1 cellular context compared by ENCODE assay signal in the genomic region with DNA sequence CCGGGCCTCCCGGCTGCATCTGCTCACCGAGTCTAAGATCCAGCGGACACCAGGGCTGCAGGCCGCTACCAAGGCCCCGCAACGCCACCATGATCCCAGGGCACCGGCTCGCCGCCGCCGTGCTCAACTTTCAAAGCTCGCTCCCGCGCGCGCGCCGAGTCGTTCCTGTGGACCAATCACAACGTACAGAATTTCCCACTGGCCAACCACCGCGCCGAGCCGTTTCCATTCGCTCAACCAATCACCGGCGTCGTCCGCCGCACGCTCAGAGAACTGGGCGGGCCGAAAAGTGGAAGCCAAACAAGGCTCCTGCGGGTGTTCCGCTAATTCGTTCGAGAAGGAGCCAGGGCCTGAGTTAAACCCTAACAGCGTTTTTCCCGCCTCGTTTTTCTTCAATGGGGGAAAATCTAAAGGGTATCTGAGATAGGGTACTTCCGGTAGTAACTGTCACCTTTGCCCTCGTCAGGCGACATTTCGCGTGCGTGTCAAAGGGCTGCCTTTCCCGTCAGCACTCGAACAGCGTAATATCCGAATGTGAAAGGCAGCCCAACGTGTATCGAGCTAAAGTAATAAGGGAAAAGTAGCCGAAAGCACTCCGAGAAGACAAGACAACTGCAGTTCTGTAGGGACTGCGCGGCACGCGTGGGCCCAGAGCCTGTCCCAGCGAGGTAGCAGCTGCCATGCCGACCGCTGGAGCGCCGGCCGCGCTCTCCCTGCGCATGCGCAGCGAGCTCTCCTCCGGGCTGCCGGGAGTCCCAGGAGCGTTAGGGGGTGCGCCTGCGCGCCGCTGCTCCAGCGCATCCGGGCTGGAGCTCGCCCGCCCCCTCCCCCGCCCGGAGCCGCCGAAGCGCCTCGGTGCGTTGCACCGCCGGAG.
TF ChIP-seq lines count a peak whose summit lies in the region.

A gene with protein sequence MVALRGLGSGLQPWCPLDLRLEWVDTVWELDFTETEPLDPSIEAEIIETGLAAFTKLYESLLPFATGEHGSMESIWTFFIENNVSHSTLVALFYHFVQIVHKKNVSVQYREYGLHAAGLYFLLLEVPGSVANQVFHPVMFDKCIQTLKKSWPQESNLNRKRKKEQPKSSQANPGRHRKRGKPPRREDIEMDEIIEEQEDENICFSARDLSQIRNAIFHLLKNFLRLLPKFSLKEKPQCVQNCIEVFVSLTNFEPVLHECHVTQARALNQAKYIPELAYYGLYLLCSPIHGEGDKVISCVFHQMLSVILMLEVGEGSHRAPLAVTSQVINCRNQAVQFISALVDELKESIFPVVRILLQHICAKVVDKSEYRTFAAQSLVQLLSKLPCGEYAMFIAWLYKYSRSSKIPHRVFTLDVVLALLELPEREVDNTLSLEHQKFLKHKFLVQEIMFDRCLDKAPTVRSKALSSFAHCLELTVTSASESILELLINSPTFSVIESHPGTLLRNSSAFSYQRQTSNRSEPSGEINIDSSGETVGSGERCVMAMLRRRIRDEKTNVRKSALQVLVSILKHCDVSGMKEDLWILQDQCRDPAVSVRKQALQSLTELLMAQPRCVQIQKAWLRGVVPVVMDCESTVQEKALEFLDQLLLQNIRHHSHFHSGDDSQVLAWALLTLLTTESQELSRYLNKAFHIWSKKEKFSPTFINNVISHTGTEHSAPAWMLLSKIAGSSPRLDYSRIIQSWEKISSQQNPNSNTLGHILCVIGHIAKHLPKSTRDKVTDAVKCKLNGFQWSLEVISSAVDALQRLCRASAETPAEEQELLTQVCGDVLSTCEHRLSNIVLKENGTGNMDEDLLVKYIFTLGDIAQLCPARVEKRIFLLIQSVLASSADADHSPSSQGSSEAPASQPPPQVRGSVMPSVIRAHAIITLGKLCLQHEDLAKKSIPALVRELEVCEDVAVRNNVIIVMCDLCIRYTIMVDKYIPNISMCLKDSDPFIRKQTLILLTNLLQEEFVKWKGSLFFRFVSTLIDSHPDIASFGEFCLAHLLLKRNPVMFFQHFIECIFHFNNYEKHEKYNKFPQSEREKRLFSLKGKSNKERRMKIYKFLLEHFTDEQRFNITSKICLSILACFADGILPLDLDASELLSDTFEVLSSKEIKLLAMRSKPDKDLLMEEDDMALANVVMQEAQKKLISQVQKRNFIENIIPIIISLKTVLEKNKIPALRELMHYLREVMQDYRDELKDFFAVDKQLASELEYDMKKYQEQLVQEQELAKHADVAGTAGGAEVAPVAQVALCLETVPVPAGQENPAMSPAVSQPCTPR (N-terminal part only) (minus strand): TSS at position 132 of the 874 bp plus-strand sequence. CDS start 41 bp downstream, at position 91.
A gene (plus strand): TSS at position 836 of the 874 bp plus-strand sequence. CDS start 452 bp downstream, outside the sequence.

TF ChIP-seq in HepG2, 621 proteins besides CTCF, POLR2A, EP300 and RAD21 (continues in another document):
- TF ChIP-seq ZSCAN9 (CRISPR knock-in tag; IDR thresholded peaks at IDR 0.05; ENCODE audit: borderline replicate concordance) (peak; percentile 74; the same call in 1 of the 2 replicates), ZNF781 (CRISPR knock-in tag; IDR thresholded peaks at IDR 0.05; ENCODE audit: borderline replicate concordance, not compliant biosample characterization) (peak; percentile 89), RBM22 (optimal IDR thresholded peaks at IDR 0.05; ENCODE audit: low read length) (peak; percentile 20), DNMT3B (CRISPR knock-in tag; conservative IDR thresholded peaks at IDR 0.05) (peak; percentile 35; the same call in 1 of the 2 replicates), ZFP1 (CRISPR knock-in tag; IDR thresholded peaks at IDR 0.05) (peak; percentile 52), HNF4A (CRISPR knock-in tag; IDR thresholded peaks at IDR 0.05) (no peak; the same call in 1 of the 2 replicates), IRF2 (CRISPR knock-in tag; IDR thresholded peaks at IDR 0.05) (no peak), CC2D1A (CRISPR knock-in tag; IDR thresholded peaks at IDR 0.05) (no peak), HNRNPLL (IDR thresholded peaks at IDR 0.05; ENCODE audit: low read depth, low read length, poor library complexity, severe bottlenecking) (peak; percentile 45), GFI1 (CRISPR knock-in tag; IDR thresholded peaks at IDR 0.05; ENCODE audit: borderline replicate concordance) (no peak; the same call in 1 of the 2 replicates), ZNF33B (CRISPR knock-in tag; IDR thresholded peaks at IDR 0.05) (peak; percentile 65; the same call in 1 of the 2 replicates), ZBTB3 (CRISPR knock-in tag; IDR thresholded peaks at IDR 0.05; ENCODE audit: borderline replicate concordance, low read depth) (no peak), ZNF431 (CRISPR knock-in tag; IDR thresholded peaks at IDR 0.05; ENCODE audit: borderline replicate concordance, low read depth) (0 out of 2 replicates have a peak, but pooled peaks have one; percentile 39), MEF2D (CRISPR knock-in tag; IDR thresholded peaks at IDR 0.05) (peak; percentile 68), ZNF230 (CRISPR knock-in tag; IDR thresholded peaks at IDR 0.05) (peak; percentile 63; the same call in 1 of the 2 replicates), CREB1 (IDR thresholded peaks at IDR 0.05) (peak; percentile 64), CREB1 (CRISPR knock-in tag; IDR thresholded peaks at IDR 0.05) (no peak), ZNF589 (CRISPR knock-in tag; conservative IDR thresholded peaks at IDR 0.05) (peak; percentile 79), ZNF83 (CRISPR knock-in tag; IDR thresholded peaks at IDR 0.05; ENCODE audit: borderline replicate concordance) (no peak), GATAD1 (CRISPR knock-in tag; IDR thresholded peaks at IDR 0.05) (peak; percentile 87), SALL2 (CRISPR knock-in tag; IDR thresholded peaks at IDR 0.05) (0 out of 2 replicates have a peak, but pooled peaks have one; percentile 47), BRCA1 (CRISPR knock-in tag; IDR thresholded peaks at IDR 0.05) (no peak)
- TF ChIP-seq, protein P1, sequence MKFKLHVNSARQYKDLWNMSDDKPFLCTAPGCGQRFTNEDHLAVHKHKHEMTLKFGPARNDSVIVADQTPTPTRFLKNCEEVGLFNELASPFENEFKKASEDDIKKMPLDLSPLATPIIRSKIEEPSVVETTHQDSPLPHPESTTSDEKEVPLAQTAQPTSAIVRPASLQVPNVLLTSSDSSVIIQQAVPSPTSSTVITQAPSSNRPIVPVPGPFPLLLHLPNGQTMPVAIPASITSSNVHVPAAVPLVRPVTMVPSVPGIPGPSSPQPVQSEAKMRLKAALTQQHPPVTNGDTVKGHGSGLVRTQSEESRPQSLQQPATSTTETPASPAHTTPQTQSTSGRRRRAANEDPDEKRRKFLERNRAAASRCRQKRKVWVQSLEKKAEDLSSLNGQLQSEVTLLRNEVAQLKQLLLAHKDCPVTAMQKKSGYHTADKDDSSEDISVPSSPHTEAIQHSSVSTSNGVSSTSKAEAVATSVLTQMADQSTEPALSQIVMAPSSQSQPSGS (CRISPR knock-in tag; IDR thresholded peaks at IDR 0.05) = 0 out of 2 replicates have a peak, but pooled peaks have one; percentile 40
- TF ChIP-seq, protein P2, sequence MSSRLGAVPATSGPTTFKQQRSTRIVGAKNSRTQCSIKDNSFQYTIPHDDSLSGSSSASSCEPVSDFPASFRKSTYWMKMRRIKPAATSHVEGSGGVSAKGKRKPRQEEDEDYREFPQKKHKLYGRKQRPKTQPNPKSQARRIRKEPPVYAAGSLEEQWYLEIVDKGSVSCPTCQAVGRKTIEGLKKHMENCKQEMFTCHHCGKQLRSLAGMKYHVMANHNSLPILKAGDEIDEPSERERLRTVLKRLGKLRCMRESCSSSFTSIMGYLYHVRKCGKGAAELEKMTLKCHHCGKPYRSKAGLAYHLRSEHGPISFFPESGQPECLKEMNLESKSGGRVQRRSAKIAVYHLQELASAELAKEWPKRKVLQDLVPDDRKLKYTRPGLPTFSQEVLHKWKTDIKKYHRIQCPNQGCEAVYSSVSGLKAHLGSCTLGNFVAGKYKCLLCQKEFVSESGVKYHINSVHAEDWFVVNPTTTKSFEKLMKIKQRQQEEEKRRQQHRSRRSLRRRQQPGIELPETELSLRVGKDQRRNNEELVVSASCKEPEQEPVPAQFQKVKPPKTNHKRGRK (CRISPR knock-in tag; IDR thresholded peaks at IDR 0.05) = no peak
- TF ChIP-seq, protein P3, sequence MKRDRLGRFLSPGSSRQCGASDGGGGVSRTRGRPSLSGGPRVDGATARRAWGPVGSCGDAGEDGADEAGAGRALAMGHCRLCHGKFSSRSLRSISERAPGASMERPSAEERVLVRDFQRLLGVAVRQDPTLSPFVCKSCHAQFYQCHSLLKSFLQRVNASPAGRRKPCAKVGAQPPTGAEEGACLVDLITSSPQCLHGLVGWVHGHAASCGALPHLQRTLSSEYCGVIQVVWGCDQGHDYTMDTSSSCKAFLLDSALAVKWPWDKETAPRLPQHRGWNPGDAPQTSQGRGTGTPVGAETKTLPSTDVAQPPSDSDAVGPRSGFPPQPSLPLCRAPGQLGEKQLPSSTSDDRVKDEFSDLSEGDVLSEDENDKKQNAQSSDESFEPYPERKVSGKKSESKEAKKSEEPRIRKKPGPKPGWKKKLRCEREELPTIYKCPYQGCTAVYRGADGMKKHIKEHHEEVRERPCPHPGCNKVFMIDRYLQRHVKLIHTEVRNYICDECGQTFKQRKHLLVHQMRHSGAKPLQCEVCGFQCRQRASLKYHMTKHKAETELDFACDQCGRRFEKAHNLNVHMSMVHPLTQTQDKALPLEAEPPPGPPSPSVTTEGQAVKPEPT (CRISPR knock-in tag; IDR thresholded peaks at IDR 0.05; ENCODE audit: low read depth) = no peak
- TF ChIP-seq, protein P4, sequence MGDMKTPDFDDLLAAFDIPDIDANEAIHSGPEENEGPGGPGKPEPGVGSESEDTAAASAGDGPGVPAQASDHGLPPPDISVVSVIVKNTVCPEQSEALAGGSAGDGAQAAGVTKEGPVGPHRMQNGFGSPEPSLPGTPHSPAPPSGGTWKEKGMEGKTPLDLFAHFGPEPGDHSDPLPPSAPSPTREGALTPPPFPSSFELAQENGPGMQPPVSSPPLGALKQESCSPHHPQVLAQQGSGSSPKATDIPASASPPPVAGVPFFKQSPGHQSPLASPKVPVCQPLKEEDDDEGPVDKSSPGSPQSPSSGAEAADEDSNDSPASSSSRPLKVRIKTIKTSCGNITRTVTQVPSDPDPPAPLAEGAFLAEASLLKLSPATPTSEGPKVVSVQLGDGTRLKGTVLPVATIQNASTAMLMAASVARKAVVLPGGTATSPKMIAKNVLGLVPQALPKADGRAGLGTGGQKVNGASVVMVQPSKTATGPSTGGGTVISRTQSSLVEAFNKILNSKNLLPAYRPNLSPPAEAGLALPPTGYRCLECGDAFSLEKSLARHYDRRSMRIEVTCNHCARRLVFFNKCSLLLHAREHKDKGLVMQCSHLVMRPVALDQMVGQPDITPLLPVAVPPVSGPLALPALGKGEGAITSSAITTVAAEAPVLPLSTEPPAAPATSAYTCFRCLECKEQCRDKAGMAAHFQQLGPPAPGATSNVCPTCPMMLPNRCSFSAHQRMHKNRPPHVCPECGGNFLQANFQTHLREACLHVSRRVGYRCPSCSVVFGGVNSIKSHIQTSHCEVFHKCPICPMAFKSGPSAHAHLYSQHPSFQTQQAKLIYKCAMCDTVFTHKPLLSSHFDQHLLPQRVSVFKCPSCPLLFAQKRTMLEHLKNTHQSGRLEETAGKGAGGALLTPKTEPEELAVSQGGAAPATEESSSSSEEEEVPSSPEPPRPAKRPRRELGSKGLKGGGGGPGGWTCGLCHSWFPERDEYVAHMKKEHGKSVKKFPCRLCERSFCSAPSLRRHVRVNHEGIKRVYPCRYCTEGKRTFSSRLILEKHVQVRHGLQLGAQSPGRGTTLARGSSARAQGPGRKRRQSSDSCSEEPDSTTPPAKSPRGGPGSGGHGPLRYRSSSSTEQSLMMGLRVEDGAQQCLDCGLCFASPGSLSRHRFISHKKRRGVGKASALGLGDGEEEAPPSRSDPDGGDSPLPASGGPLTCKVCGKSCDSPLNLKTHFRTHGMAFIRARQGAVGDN (CRISPR knock-in tag; IDR thresholded peaks at IDR 0.05) = peak; percentile 92
- TF ChIP-seq, protein P5, sequence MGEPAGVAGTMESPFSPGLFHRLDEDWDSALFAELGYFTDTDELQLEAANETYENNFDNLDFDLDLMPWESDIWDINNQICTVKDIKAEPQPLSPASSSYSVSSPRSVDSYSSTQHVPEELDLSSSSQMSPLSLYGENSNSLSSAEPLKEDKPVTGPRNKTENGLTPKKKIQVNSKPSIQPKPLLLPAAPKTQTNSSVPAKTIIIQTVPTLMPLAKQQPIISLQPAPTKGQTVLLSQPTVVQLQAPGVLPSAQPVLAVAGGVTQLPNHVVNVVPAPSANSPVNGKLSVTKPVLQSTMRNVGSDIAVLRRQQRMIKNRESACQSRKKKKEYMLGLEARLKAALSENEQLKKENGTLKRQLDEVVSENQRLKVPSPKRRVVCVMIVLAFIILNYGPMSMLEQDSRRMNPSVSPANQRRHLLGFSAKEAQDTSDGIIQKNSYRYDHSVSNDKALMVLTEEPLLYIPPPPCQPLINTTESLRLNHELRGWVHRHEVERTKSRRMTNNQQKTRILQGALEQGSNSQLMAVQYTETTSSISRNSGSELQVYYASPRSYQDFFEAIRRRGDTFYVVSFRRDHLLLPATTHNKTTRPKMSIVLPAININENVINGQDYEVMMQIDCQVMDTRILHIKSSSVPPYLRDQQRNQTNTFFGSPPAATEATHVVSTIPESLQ (CRISPR knock-in tag; conservative IDR thresholded peaks at IDR 0.05) = no peak; the same call in 1 of the 2 replicates
- TF ChIP-seq, protein P6, sequence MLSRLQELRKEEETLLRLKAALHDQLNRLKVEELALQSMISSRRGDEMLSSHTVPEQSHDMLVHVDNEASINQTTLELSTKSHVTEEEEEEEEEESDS (CRISPR knock-in tag; IDR thresholded peaks at IDR 0.05; ENCODE audit: borderline replicate concordance) = peak; percentile 84
- TF ChIP-seq, protein P7, sequence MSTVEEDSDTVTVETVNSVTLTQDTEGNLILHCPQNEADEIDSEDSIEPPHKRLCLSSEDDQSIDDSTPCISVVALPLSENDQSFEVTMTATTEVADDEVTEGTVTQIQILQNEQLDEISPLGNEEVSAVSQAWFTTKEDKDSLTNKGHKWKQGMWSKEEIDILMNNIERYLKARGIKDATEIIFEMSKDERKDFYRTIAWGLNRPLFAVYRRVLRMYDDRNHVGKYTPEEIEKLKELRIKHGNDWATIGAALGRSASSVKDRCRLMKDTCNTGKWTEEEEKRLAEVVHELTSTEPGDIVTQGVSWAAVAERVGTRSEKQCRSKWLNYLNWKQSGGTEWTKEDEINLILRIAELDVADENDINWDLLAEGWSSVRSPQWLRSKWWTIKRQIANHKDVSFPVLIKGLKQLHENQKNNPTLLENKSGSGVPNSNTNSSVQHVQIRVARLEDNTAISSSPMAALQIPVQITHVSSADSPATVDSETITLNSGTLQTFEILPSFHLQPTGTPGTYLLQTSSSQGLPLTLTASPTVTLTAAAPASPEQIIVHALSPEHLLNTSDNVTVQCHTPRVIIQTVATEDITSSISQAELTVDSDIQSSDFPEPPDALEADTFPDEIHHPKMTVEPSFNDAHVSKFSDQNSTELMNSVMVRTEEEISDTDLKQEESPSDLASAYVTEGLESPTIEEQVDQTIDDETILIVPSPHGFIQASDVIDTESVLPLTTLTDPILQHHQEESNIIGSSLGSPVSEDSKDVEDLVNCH (CRISPR knock-in tag; IDR thresholded peaks at IDR 0.05) = no peak
- TF ChIP-seq, protein P8, sequence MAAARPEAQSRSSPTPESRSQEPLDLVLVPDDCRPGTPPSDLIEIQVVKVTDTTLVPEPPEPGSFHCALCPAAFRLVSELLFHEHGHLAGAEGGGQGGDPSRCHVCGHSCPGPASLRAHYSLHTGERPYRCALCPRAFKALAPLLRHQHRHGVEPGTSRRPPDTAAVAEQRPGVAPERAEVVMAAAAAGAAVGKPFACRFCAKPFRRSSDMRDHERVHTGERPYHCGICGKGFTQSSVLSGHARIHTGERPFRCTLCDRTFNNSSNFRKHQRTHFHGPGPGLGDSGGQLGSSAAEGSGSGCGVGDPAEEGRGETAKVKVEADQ (CRISPR knock-in tag; IDR thresholded peaks at IDR 0.05; ENCODE audit: borderline replicate concordance) = no peak
